In genomic region chr13:110556224-110556606, GRCh38 we compare ENCODE assay signal across 2 cellular contexts.
TF ChIP-seq lines count a peak whose summit lies in the region.

No MANE protein-coding gene starts in this region.

TF ChIP-seq in A549, 52 proteins besides CTCF, POLR2A, EP300 and RAD21:
- TF ChIP-seq, protein P1, sequence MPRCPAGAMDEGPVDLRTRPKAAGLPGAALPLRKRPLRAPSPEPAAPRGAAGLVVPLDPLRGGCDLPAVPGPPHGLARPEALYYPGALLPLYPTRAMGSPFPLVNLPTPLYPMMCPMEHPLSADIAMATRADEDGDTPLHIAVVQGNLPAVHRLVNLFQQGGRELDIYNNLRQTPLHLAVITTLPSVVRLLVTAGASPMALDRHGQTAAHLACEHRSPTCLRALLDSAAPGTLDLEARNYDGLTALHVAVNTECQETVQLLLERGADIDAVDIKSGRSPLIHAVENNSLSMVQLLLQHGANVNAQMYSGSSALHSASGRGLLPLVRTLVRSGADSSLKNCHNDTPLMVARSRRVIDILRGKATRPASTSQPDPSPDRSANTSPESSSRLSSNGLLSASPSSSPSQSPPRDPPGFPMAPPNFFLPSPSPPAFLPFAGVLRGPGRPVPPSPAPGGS (IDR thresholded peaks at IDR 0.05): no peak
- no peak for TF ChIP-seq MYC (IDR thresholded peaks at IDR 0.05; ENCODE audit: borderline replicate concordance, low read length)
- TF ChIP-seq SREBF2 (IDR thresholded peaks at IDR 0.05): no peak
- TF ChIP-seq TP53 (CRISPR knock-in tag; IDR thresholded peaks at IDR 0.05): no peak
- no peak for TF ChIP-seq FOSL2 (IDR thresholded peaks at IDR 0.05)
- no peak for TF ChIP-seq FOSL2 (CRISPR knock-in tag; IDR thresholded peaks at IDR 0.05)
- no peak for TF ChIP-seq RCOR1 (IDR thresholded peaks at IDR 0.05; ENCODE audit: low read depth, low read length)
- no peak for TF ChIP-seq FOSB (CRISPR knock-in tag; IDR thresholded peaks at IDR 0.05)
- TF ChIP-seq RARB (CRISPR knock-in tag; IDR thresholded peaks at IDR 0.05): no peak
- TF ChIP-seq E2F6 (IDR thresholded peaks at IDR 0.05; ENCODE audit: borderline replicate concordance, low read depth): no peak
- no peak for TF ChIP-seq HOXB5 (CRISPR knock-in tag; IDR thresholded peaks at IDR 0.05)
- no peak for TF ChIP-seq JUN (IDR thresholded peaks at IDR 0.05)
- no peak for TF ChIP-seq JUNB (IDR thresholded peaks at IDR 0.05)
- TF ChIP-seq CHD4 (IDR thresholded peaks at IDR 0.05; ENCODE audit: borderline replicate concordance): no peak
- no peak for TF ChIP-seq SMC3 (IDR thresholded peaks at IDR 0.05)
- no peak for TF ChIP-seq CEBPB (IDR thresholded peaks at IDR 0.05)
- no peak for TF ChIP-seq CHD2 (IDR thresholded peaks at IDR 0.05; ENCODE audit: low read length, partially characterized antibody)

TF ChIP-seq in HepG2, 621 proteins besides CTCF, POLR2A, EP300 and RAD21:
- TF ChIP-seq, protein P2, sequence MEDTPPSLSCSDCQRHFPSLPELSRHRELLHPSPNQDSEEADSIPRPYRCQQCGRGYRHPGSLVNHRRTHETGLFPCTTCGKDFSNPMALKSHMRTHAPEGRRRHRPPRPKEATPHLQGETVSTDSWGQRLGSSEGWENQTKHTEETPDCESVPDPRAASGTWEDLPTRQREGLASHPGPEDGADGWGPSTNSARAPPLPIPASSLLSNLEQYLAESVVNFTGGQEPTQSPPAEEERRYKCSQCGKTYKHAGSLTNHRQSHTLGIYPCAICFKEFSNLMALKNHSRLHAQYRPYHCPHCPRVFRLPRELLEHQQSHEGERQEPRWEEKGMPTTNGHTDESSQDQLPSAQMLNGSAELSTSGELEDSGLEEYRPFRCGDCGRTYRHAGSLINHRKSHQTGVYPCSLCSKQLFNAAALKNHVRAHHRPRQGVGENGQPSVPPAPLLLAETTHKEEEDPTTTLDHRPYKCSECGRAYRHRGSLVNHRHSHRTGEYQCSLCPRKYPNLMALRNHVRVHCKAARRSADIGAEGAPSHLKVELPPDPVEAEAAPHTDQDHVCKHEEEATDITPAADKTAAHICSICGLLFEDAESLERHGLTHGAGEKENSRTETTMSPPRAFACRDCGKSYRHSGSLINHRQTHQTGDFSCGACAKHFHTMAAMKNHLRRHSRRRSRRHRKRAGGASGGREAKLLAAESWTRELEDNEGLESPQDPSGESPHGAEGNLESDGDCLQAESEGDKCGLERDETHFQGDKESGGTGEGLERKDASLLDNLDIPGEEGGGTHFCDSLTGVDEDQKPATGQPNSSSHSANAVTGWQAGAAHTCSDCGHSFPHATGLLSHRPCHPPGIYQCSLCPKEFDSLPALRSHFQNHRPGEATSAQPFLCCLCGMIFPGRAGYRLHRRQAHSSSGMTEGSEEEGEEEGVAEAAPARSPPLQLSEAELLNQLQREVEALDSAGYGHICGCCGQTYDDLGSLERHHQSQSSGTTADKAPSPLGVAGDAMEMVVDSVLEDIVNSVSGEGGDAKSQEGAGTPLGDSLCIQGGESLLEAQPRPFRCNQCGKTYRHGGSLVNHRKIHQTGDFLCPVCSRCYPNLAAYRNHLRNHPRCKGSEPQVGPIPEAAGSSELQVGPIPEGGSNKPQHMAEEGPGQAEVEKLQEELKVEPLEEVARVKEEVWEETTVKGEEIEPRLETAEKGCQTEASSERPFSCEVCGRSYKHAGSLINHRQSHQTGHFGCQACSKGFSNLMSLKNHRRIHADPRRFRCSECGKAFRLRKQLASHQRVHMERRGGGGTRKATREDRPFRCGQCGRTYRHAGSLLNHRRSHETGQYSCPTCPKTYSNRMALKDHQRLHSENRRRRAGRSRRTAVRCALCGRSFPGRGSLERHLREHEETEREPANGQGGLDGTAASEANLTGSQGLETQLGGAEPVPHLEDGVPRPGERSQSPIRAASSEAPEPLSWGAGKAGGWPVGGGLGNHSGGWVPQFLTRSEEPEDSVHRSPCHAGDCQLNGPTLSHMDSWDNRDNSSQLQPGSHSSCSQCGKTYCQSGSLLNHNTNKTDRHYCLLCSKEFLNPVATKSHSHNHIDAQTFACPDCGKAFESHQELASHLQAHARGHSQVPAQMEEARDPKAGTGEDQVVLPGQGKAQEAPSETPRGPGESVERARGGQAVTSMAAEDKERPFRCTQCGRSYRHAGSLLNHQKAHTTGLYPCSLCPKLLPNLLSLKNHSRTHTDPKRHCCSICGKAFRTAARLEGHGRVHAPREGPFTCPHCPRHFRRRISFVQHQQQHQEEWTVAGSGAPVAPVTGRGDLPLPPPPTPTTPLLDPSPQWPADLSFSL (CRISPR knock-in tag; IDR thresholded peaks at IDR 0.05): no peak
- TF ChIP-seq AGO2 (optimal IDR thresholded peaks at IDR 0.05; ENCODE audit: low read depth, low read length): no peak
- no peak for TF ChIP-seq ATF7-NPFF (CRISPR knock-in tag; IDR thresholded peaks at IDR 0.05; ENCODE audit: low read depth)
- TF ChIP-seq HNF4A (CRISPR knock-in tag; IDR thresholded peaks at IDR 0.05): no peak
